14 cellular contexts compared by ENCODE assay signal in the genomic region with DNA sequence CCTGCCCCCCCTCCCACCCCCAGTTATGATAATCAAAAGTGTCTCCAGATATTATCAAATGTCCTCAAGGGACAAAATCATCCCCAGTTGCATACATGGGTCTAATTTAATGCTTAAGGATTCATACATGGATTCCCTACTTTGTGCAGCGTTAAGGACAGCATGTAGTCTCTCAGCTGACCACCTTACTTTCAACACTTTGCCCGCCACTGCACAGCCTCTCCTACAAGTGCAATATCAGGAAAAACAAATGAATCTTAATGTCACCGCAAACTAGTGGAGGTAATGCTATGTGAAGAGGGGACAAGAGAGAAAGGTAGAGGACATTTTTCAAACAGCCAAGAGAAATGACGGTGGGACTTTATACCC.
"Had no signal": no experiment of that assay in that cellular context is flagged by ENCODE, and none has a peak within 500 bp of the region (broad histone marks: within the 10 kb centered on the region; RNA-seq: fewer than 3 reads in every experiment).

No MANE protein-coding gene starts in this region.

- H3K4me3 Mint-ChIP-seq: activated naive CD4-positive, alpha-beta T cell treated with anti-CD3 and anti-CD28 coated beads for 36 hours; activated naive CD8-positive, alpha-beta T cell treated with anti-CD3 and anti-CD28 coated beads, Interleukin-2, amount 50 U/mL, for 24 hours; stimulated activated naive CD8-positive, alpha-beta T cell treated with anti-CD3 and anti-CD28 coated beads, Interleukin-15, amount 100 ng/mL, for 72 hours; T-cell had no signal

- H3K9ac ChIP-seq: SK-N-SH had no signal

- ATAC-seq: activated naive CD8-positive, alpha-beta T cell treated with anti-CD3 and anti-CD28 coated beads, Interleukin-2, amount 50 U/mL, for 24 hours; right cardiac atrium; stimulated activated naive CD8-positive, alpha-beta T cell treated with anti-CD3 and anti-CD28 coated beads, Interleukin-15, amount 100 ng/mL, for 72 hours; T-cell had no signal

- H3K4me1 ChIP-seq: testis had no signal

- H3K27me3 ChIP-seq: testis had no signal

- H3K27ac Mint-ChIP-seq: activated naive CD4-positive, alpha-beta T cell treated with anti-CD3 and anti-CD28 coated beads for 36 hours; activated naive CD8-positive, alpha-beta T cell treated with anti-CD3 and anti-CD28 coated beads, Interleukin-2, amount 50 U/mL, for 24 hours; activated T-helper 2 cell treated with anti-CD3 and anti-CD28 coated beads, Interferon-gamma antibody, Interleukin-2, Interleukin-4, amounts not matched to agents 10 μg/mL and 5 μg/mL and 100 μg/mL, durations not matched to agents 14 hours and 24 hours and 36 hours; stimulated activated naive CD8-positive, alpha-beta T cell treated with anti-CD3 and anti-CD28 coated beads, Interleukin-15, amount 100 ng/mL, for 72 hours; T-cell had no signal

- H3K27ac ChIP-seq: left ventricle myocardium inferior, testis had no signal

- H3K9me3 ChIP-seq: left ventricle myocardium inferior, SK-N-SH, testis had no signal

- FAIRE-seq: kidney had no signal

- H3K36me3 Mint-ChIP-seq: T-cell had no signal

- DNase-seq: activated CD4-positive, CD25-positive, alpha-beta regulatory T cell treated with anti-CD3 and anti-CD28 coated beads, Interleukin-2, amount 50 U/mL, for 72 hours; activated naive CD4-positive, alpha-beta T cell treated with anti-CD3 and anti-CD28 coated beads for 36 hours; activated naive CD8-positive, alpha-beta T cell treated with anti-CD3 and anti-CD28 coated beads, Interleukin-2, amount 50 U/mL, for 24 hours; aorta; kidney; left ventricle myocardium inferior; posterior cingulate gyrus; right cardiac atrium; SK-N-SH; stimulated activated naive CD8-positive, alpha-beta T cell treated with anti-CD3 and anti-CD28 coated beads, Interleukin-15, amount 100 ng/mL, for 72 hours; T1000; testis had no signal

- H3K9me3 Mint-ChIP-seq: activated naive CD4-positive, alpha-beta T cell treated with anti-CD3 and anti-CD28 coated beads for 36 hours; activated naive CD8-positive, alpha-beta T cell treated with anti-CD3 and anti-CD28 coated beads, Interleukin-2, amount 50 U/mL, for 24 hours; activated T-helper 2 cell treated with anti-CD3 and anti-CD28 coated beads, Interferon-gamma antibody, Interleukin-2, Interleukin-4, amounts not matched to agents 10 μg/mL and 5 μg/mL and 100 μg/mL, durations not matched to agents 14 hours and 24 hours and 36 hours; stimulated activated naive CD8-positive, alpha-beta T cell treated with anti-CD3 and anti-CD28 coated beads, Interleukin-15, amount 100 ng/mL, for 72 hours had no signal

- H3K4me3 ChIP-seq: left ventricle myocardium inferior, testis had no signal

- H3K27me3 Mint-ChIP-seq: activated naive CD8-positive, alpha-beta T cell treated with anti-CD3 and anti-CD28 coated beads, Interleukin-2, amount 50 U/mL, for 24 hours; stimulated activated naive CD8-positive, alpha-beta T cell treated with anti-CD3 and anti-CD28 coated beads, Interleukin-15, amount 100 ng/mL, for 72 hours; T-cell had no signal
